In the genomic region with DNA sequence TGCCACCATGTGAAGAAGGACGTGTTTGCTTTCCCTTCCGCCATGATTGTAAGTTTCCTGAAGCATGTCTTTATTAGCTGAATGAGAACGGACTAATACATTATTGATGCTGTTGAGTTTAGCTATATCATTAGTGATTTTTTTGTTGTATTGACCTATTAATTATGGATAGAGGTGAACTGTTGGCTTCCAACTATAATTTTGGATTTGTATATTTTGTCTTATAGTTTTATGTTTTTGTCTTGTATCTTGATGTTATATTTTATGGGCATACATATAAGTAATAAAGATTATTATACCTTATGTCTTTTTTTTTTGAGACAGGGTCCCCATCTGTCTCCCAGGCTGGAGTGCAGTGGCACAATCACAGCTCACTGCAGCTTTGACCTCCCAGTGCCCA, we compare ENCODE assay signal across 37 cellular contexts.
"Had no signal": no experiment of that assay in that cellular context is flagged by ENCODE, and none has a peak within 500 bp of the region (broad histone marks: within the 10 kb centered on the region; RNA-seq: fewer than 3 reads in every experiment).

No MANE protein-coding gene starts in this region.

- ATAC-seq: activated CD4-positive, alpha-beta T cell treated with anti-CD3 and anti-CD28 coated beads for 36 hours; activated CD4-positive, CD25-positive, alpha-beta regulatory T cell treated with anti-CD3 and anti-CD28 coated beads, Interleukin-2, amount 50 U/mL, for 24 hours; activated CD8-positive, alpha-beta memory T cell treated with anti-CD3 and anti-CD28 coated beads, Interleukin-2, amount 10 ng/mL, durations not matched to agents 7 days and 5 days; activated CD8-positive, alpha-beta T cell treated with anti-CD3 and anti-CD28 coated beads, Interleukin-2, amount 10 ng/mL, durations not matched to agents 7 days and 5 days; body of pancreas; WTC11 had no signal

- H3K4me3 Mint-ChIP-seq: activated CD4-positive, alpha-beta memory T cell treated with anti-CD3 and anti-CD28 coated beads, Interleukin-2, amount 10 ng/mL, durations not matched to agents 7 days and 5 days; activated CD4-positive, alpha-beta T cell treated with anti-CD3 and anti-CD28 coated beads for 36 hours; activated CD4-positive, alpha-beta T cell treated with anti-CD3 and anti-CD28 coated beads, Interleukin-2, amount 10 ng/mL, durations not matched to agents 7 days and 5 days; activated CD8-positive, alpha-beta memory T cell treated with anti-CD3 and anti-CD28 coated beads, Interleukin-2, amount 10 ng/mL, durations not matched to agents 7 days and 5 days; activated CD8-positive, alpha-beta T cell treated with anti-CD3 and anti-CD28 coated beads, Interleukin-2, amount 10 ng/mL, durations not matched to agents 7 days and 5 days; activated naive CD4-positive, alpha-beta T cell treated with anti-CD3 and anti-CD28 coated beads, Interleukin-2, amount 10 ng/mL, durations not matched to agents 7 days and 5 days; activated naive CD4-positive, alpha-beta T cell treated with anti-CD3 and anti-CD28 coated beads, Interleukin-2, amount 50 U/mL, for 24 hours; activated naive CD8-positive, alpha-beta T cell; activated naive CD8-positive, alpha-beta T cell treated with anti-CD3 and anti-CD28 coated beads, Interleukin-2, amount 10 ng/mL, durations not matched to agents 7 days and 5 days; activated T-cell treated with anti-CD3 and anti-CD28 coated beads, Interleukin-2, amount 50 U/mL, for 24 hours; central memory CD8-positive, alpha-beta T cell; T-helper 1 cell treated with Interleukin-12 subunit alpha and Interleukin-12 subunit beta and Interleukin-4 antibody, amounts not matched to agents 30 μg/mL and 1 μg/mL, for 36 hours; T-helper 2 cell treated with Interferon-gamma antibody and Interleukin-4, amounts not matched to agents 5 μg/mL and 100 μg/mL, for 36 hours; WTC11 had no signal

- H3K9me3 Mint-ChIP-seq: activated naive CD4-positive, alpha-beta T cell treated with anti-CD3 and anti-CD28 coated beads, Interleukin-2, amount 50 U/mL, for 24 hours; central memory CD8-positive, alpha-beta T cell had no signal

- H3K27ac ChIP-seq: adrenal gland, body of pancreas, cardiac muscle cell, WERI-Rb-1 had no signal

- DNase-seq: activated CD4-positive, alpha-beta memory T cell treated with anti-CD3 and anti-CD28 coated beads, Interleukin-2, amount 10 ng/mL, durations not matched to agents 7 days and 5 days; activated CD4-positive, alpha-beta T cell treated with anti-CD3 and anti-CD28 coated beads for 1 hour; activated CD4-positive, alpha-beta T cell treated with anti-CD3 and anti-CD28 coated beads for 36 hours; activated CD4-positive, alpha-beta T cell treated with anti-CD3 and anti-CD28 coated beads for 48 hours; activated CD4-positive, alpha-beta T cell treated with anti-CD3 and anti-CD28 coated beads, Interleukin-2, amount 10 ng/mL, durations not matched to agents 7 days and 5 days; activated CD4-positive, alpha-beta T cell treated with anti-CD3 and anti-CD28 coated beads, Interleukin-2, amount 50 U/mL, for 48 hours; activated CD4-positive, CD25-positive, alpha-beta regulatory T cell; activated CD8-positive, alpha-beta memory T cell treated with anti-CD3 and anti-CD28 coated beads for 24 hours; activated CD8-positive, alpha-beta memory T cell treated with anti-CD3 and anti-CD28 coated beads, Interleukin-2, amount 10 ng/mL, durations not matched to agents 7 days and 5 days; activated CD8-positive, alpha-beta memory T cell treated with anti-CD3 and anti-CD28 coated beads, Interleukin-2, amount 50 U/mL, for 48 hours; activated CD8-positive, alpha-beta T cell treated with anti-CD3 and anti-CD28 coated beads, Interleukin-2, amount 10 ng/mL, durations not matched to agents 7 days and 5 days; activated effector memory CD4-positive, alpha-beta T cell treated with Interleukin-2 at 50 U/mL for 16 hours; activated gamma-delta T cell; activated naive CD4-positive, alpha-beta T cell treated with anti-CD3 and anti-CD28 coated beads, Interleukin-2, amount 10 ng/mL, durations not matched to agents 7 days and 5 days; activated naive CD4-positive, alpha-beta T cell treated with Interleukin-2 at 50 U/mL for 16 hours; activated naive CD8-positive, alpha-beta T cell treated with anti-CD3 and anti-CD28 coated beads, Interleukin-2, amount 10 ng/mL, durations not matched to agents 7 days and 5 days; activated T-cell treated with anti-CD3 and anti-CD28 coated beads, Interleukin-2, amount 50 U/mL, for 24 hours; activated T-cell treated with anti-CD3 and anti-CD28 coated beads, Interleukin-2, amount 50 U/mL, for 48 hours; adrenal gland; amniotic stem cell; aorta; body of pancreas; caudate nucleus; SW 1271; T-helper 1 cell; T-helper 2 cell; T-helper 9 cell; WERI-Rb-1 had no signal

- H3K36me3 Mint-ChIP-seq: activated naive CD4-positive, alpha-beta T cell treated with anti-CD3 and anti-CD28 coated beads, Interleukin-2, amount 50 U/mL, for 24 hours; activated naive CD8-positive, alpha-beta T cell had no signal

- H3K4me1 Mint-ChIP-seq: activated CD4-positive, alpha-beta T cell treated with anti-CD3 and anti-CD28 coated beads for 36 hours; activated CD4-positive, alpha-beta T cell treated with anti-CD3 and anti-CD28 coated beads, Interleukin-2, amount 10 ng/mL, durations not matched to agents 7 days and 5 days; activated naive CD4-positive, alpha-beta T cell treated with anti-CD3 and anti-CD28 coated beads, Interleukin-2, amount 50 U/mL, for 24 hours; central memory CD8-positive, alpha-beta T cell had no signal

- H3K27me3 ChIP-seq: adrenal gland, body of pancreas, cardiac muscle cell had no signal

- H3K36me3 ChIP-seq: adrenal gland, cardiac muscle cell had no signal

- H3K4me3 ChIP-seq: adrenal gland, body of pancreas, cardiac muscle cell had no signal

- H3K9me3 ChIP-seq: adrenal gland, body of pancreas had no signal

- H3K27ac Mint-ChIP-seq: activated CD4-positive, alpha-beta memory T cell treated with anti-CD3 and anti-CD28 coated beads, Interleukin-2, amount 10 ng/mL, durations not matched to agents 7 days and 5 days; activated CD4-positive, alpha-beta T cell treated with anti-CD3 and anti-CD28 coated beads for 36 hours; activated CD4-positive, alpha-beta T cell treated with anti-CD3 and anti-CD28 coated beads, Interleukin-2, amount 10 ng/mL, durations not matched to agents 7 days and 5 days; activated CD8-positive, alpha-beta memory T cell treated with anti-CD3 and anti-CD28 coated beads, Interleukin-2, amount 10 ng/mL, durations not matched to agents 7 days and 5 days; activated CD8-positive, alpha-beta T cell treated with anti-CD3 and anti-CD28 coated beads, Interleukin-2, amount 10 ng/mL, durations not matched to agents 7 days and 5 days; activated naive CD4-positive, alpha-beta T cell treated with anti-CD3 and anti-CD28 coated beads, Interleukin-2, amount 10 ng/mL, durations not matched to agents 7 days and 5 days; activated naive CD4-positive, alpha-beta T cell treated with anti-CD3 and anti-CD28 coated beads, Interleukin-2, amount 50 U/mL, for 24 hours; activated naive CD8-positive, alpha-beta T cell; activated naive CD8-positive, alpha-beta T cell treated with anti-CD3 and anti-CD28 coated beads, Interleukin-2, amount 10 ng/mL, durations not matched to agents 7 days and 5 days; activated T-cell treated with anti-CD3 and anti-CD28 coated beads, Interleukin-2, amount 50 U/mL, for 24 hours; activated T-helper 2 cell treated with anti-CD3 and anti-CD28 coated beads, Interferon-gamma antibody, Interleukin-2, Interleukin-4, amounts not matched to agents 10 μg/mL and 5 μg/mL and 100 μg/mL, durations not matched to agents 14 hours and 24 hours and 36 hours; T-helper 1 cell treated with Interleukin-12 subunit alpha and Interleukin-12 subunit beta and Interleukin-4 antibody, amounts not matched to agents 30 μg/mL and 1 μg/mL, for 36 hours; T-helper 2 cell treated with Interferon-gamma antibody and Interleukin-4, amounts not matched to agents 5 μg/mL and 100 μg/mL, for 36 hours; WTC11 had no signal

- H3K27me3 Mint-ChIP-seq: activated CD4-positive, alpha-beta memory T cell treated with anti-CD3 and anti-CD28 coated beads, Interleukin-2, amount 10 ng/mL, durations not matched to agents 7 days and 5 days; activated CD4-positive, alpha-beta T cell treated with anti-CD3 and anti-CD28 coated beads, Interleukin-2, amount 10 ng/mL, durations not matched to agents 7 days and 5 days; activated CD8-positive, alpha-beta memory T cell treated with anti-CD3 and anti-CD28 coated beads, Interleukin-2, amount 10 ng/mL, durations not matched to agents 7 days and 5 days had no signal
